Comparison of ENCODE assay signal across 1 cellular context in genomic region chr16:87635541-87636049, GRCh38.
TF ChIP-seq lines count a peak whose summit lies in the region.

No MANE protein-coding gene starts in this region.

TF ChIP-seq in HepG2, 621 proteins besides CTCF, POLR2A, EP300 and RAD21 (continued from another document and continues in another):
- TF ChIP-seq CSRNP2 (CRISPR knock-in tag; conservative IDR thresholded peaks at IDR 0.05; ENCODE audit: low read depth) (no peak), MAFG (CRISPR knock-in tag; IDR thresholded peaks at IDR 0.05) (no peak), ZNF703 (CRISPR knock-in tag; IDR thresholded peaks at IDR 0.05; ENCODE audit: borderline replicate concordance) (no peak), ZNF747 (CRISPR knock-in tag; IDR thresholded peaks at IDR 0.05; ENCODE audit: borderline replicate concordance) (peak; percentile 69; the same call in 1 of the 2 replicates), NCOA2 (CRISPR knock-in tag; IDR thresholded peaks at IDR 0.05) (no peak), SYNCRIP (IDR thresholded peaks at IDR 0.05; ENCODE audit: insufficient read depth, low read depth, low read length) (no peak), ZNF597 (CRISPR knock-in tag; IDR thresholded peaks at IDR 0.05) (no peak), DDIT3 (CRISPR knock-in tag; IDR thresholded peaks at IDR 0.05) (no peak), XBP1 (CRISPR knock-in tag; IDR thresholded peaks at IDR 0.05) (no peak), ZNF343 (CRISPR knock-in tag; IDR thresholded peaks at IDR 0.05) (no peak), SMAD3 (CRISPR knock-in tag; IDR thresholded peaks at IDR 0.05) (no peak), TERF1 (CRISPR knock-in tag; IDR thresholded peaks at IDR 0.05) (no peak), ZNF614 (CRISPR knock-in tag; IDR thresholded peaks at IDR 0.05; ENCODE audit: borderline replicate concordance) (peak; percentile 22; the same call in 1 of the 2 replicates), SMC3 (IDR thresholded peaks at IDR 0.05; ENCODE audit: low read length) (peak; percentile 2; the same call in 1 of the 2 replicates), NRL (CRISPR knock-in tag; IDR thresholded peaks at IDR 0.05; ENCODE audit: borderline replicate concordance) (no peak), FOXO4 (CRISPR knock-in tag; conservative IDR thresholded peaks at IDR 0.05) (no peak), HIVEP1 (CRISPR knock-in tag; IDR thresholded peaks at IDR 0.05) (peak; percentile 31; the same call in 1 of the 2 replicates), ZNF329 (CRISPR knock-in tag; IDR thresholded peaks at IDR 0.05; ENCODE audit: low read depth) (no peak), FOXK1 (CRISPR knock-in tag; IDR thresholded peaks at IDR 0.05; ENCODE audit: borderline replicate concordance, low read depth) (no peak), ZNF619 (CRISPR knock-in tag; IDR thresholded peaks at IDR 0.05) (no peak), ZNF512 (CRISPR knock-in tag; IDR thresholded peaks at IDR 0.05) (no peak), MED8 (CRISPR knock-in tag; IDR thresholded peaks at IDR 0.05; ENCODE audit: insufficient replicate concordance) (peak; percentile 22), ELF4 (CRISPR knock-in tag; IDR thresholded peaks at IDR 0.05; ENCODE audit: borderline replicate concordance) (no peak), IKZF5 (CRISPR knock-in tag; IDR thresholded peaks at IDR 0.05) (peak; percentile 18; the same call in 1 of the 2 replicates), ZNF768 (CRISPR knock-in tag; IDR thresholded peaks at IDR 0.05) (no peak), ZBED4 (CRISPR knock-in tag; IDR thresholded peaks at IDR 0.05; ENCODE audit: borderline replicate concordance) (no peak), ZNF616 (CRISPR knock-in tag; IDR thresholded peaks at IDR 0.05; ENCODE audit: low read depth) (no peak), MLLT10 (CRISPR knock-in tag; IDR thresholded peaks at IDR 0.05) (no peak), HNF4A (CRISPR knock-in tag; IDR thresholded peaks at IDR 0.05) (0 out of 2 replicates have a peak, but pooled peaks have one; percentile 3), MXD3 (CRISPR knock-in tag; IDR thresholded peaks at IDR 0.05) (0 out of 2 replicates have a peak, but pooled peaks have one; percentile 47), ZNF746 (CRISPR knock-in tag; IDR thresholded peaks at IDR 0.05) (no peak), ZNF740 (CRISPR knock-in tag; IDR thresholded peaks at IDR 0.05) (peak; percentile 22; the same call in 1 of the 2 replicates), ZZZ3 (CRISPR knock-in tag; IDR thresholded peaks at IDR 0.05; ENCODE audit: borderline replicate concordance) (no peak), MTF1 (CRISPR knock-in tag; IDR thresholded peaks at IDR 0.05) (no peak), RORA (CRISPR knock-in tag; IDR thresholded peaks at IDR 0.05) (no peak), ZNF510 (CRISPR knock-in tag; IDR thresholded peaks at IDR 0.05; ENCODE audit: low read depth) (no peak), PITX1 (CRISPR knock-in tag; IDR thresholded peaks at IDR 0.05) (no peak), ZNF839 (CRISPR knock-in tag; IDR thresholded peaks at IDR 0.05; ENCODE audit: borderline replicate concordance) (peak; percentile 55; the same call in 1 of the 2 replicates), ZNF280B (CRISPR knock-in tag; IDR thresholded peaks at IDR 0.05; ENCODE audit: borderline replicate concordance) (no peak), ZNF891 (CRISPR knock-in tag; IDR thresholded peaks at IDR 0.05) (peak; percentile 85), KLF16 (CRISPR knock-in tag; IDR thresholded peaks at IDR 0.05) (no peak), REST (IDR thresholded peaks at IDR 0.05; ENCODE audit: borderline replicate concordance in 1 of 2, low read depth in 1 of 2, low read length in 2 of 2) (no peak), HMGA1 (CRISPR knock-in tag; conservative IDR thresholded peaks at IDR 0.05) (no peak), NBN (conservative IDR thresholded peaks at IDR 0.05) (no peak), PCBP2 (optimal IDR thresholded peaks at IDR 0.05; ENCODE audit: low read depth, low read length, poor library complexity, severe bottlenecking) (no peak), SOX6 (IDR thresholded peaks at IDR 0.05) (no peak), SOX6 (CRISPR knock-in tag; IDR thresholded peaks at IDR 0.05) (peak; percentile 32), ZSCAN12 (CRISPR knock-in tag; IDR thresholded peaks at IDR 0.05) (no peak)
